Comparison of ENCODE assay signal across 8 cellular contexts in genomic region chr18:10015941-10016819, GRCh38.
DNase-seq lines count a peak whose midpoint lies in the region; ATAC-seq and TF ChIP-seq lines count a peak whose summit lies in the region.

No MANE protein-coding gene starts in this region.

- no peak for TF ChIP-seq POLR2A in lower leg skin (IDR thresholded peaks at IDR 0.05)

- intact Hi-C loops in OCI-LY7 (cut with micrococcal nuclease; ENCODE audit: unreplicated experiment), result no loop called here
- intact Hi-C loops in lower leg skin (cut with DNase I; ENCODE audit: low total_unique reads), result no loop called here

- H4K20me1 ChIP-seq in OCI-LY7 (ENCODE audit: insufficient read depth, low read length), result no peaks in the 10 kb centered on the region

- no peaks in the 10 kb centered on the region for H3K9me2 ChIP-seq in OCI-LY7 (ENCODE audit: insufficient read depth, low read length)

- POLR2A ChIA-PET in OCI-LY7 (lab: Charles Lee), result interaction anchor here (0.6 kb wide), 1 partner anchor 309 kb away, joined by 3 read pairs; no protein-coding TSS in a partner anchor

- no peak for ATAC-seq in HG03469 (IDR thresholded peaks at IDR 0.05; ENCODE audit: unreplicated experiment)

- H3K36me3 ChIP-seq in OCI-LY7 (ENCODE audit: insufficient read depth, low read length), result no peaks in the 10 kb centered on the region

- no peak overlapping the region for H3K27ac ChIP-seq in OCI-LY7 (ENCODE audit: low read depth, low read length, poor library complexity, severe bottlenecking)

- no peaks in the 10 kb centered on the region for H3K79me2 ChIP-seq in OCI-LY7 (ENCODE audit: insufficient read depth, low read depth, low read length)

- peak overlapping the region; percentile 42 for H3K4me2 ChIP-seq in OCI-LY7 (ENCODE audit: low read length)

- peak; percentile 25; the same call in 1 of the 2 replicates for TF ChIP-seq CTCF in OCI-LY7 (conservative IDR thresholded peaks at IDR 0.05; ENCODE audit: low read length)
- TF ChIP-seq CTCF in fibroblast of the aortic adventitia (IDR thresholded peaks at IDR 0.05; ENCODE audit: insufficient read depth, low read length), result peak; percentile 64
- peak; percentile 31 for TF ChIP-seq CTCF in retinal pigment epithelial cell (conservative IDR thresholded peaks at IDR 0.05; ENCODE audit: low read depth, low read length)
- no peak for TF ChIP-seq CTCF in lower leg skin (IDR thresholded peaks at IDR 0.05)

- BruUV-seq in OCI-LY7 (replicated peaks; lab: Mats Ljungman, UMichigan), result no TSS peak

- peaks cover 12% of the 10 kb centered on the region for H3K4me1 ChIP-seq in OCI-LY7 (ENCODE audit: insufficient read depth, low read length, poor library complexity, severe bottlenecking)

- H3K4me3 ChIP-seq in OCI-LY7 (ENCODE audit: low read depth, low read length, poor library complexity, severe bottlenecking), result no peak overlapping the region
- H3K4me3 ChIP-seq in fibroblast of the aortic adventitia (ENCODE audit: low read depth, low read length), result no peak overlapping the region
- no peak overlapping the region for H3K4me3 ChIP-seq in retinal pigment epithelial cell (ENCODE audit: low read length)
- no peak overlapping the region for H3K4me3 ChIP-seq in lower leg skin (ENCODE audit: low read depth, poor library complexity, severe bottlenecking)

- H2AFZ ChIP-seq in OCI-LY7 (ENCODE audit: low read length), result peak overlapping the region; percentile 41; the same call in 1 of the 2 replicates

- 35 to 36% methylated on average over 7 of the region's 7 CpGs for WGBS in lower leg skin, 2 donors

- no peaks in the 10 kb centered on the region for H3K9me3 ChIP-seq in OCI-LY7 (ENCODE audit: low read length)

- DNase-seq in GM03348 (ENCODE audit: low spot score) (peak; percentile 75), OCI-LY7 (ENCODE audit: low spot score) (peak; percentile 35), fibroblast of the aortic adventitia (ENCODE audit: low read depth) (peak; percentile 94), retinal pigment epithelial cell (ENCODE audit: low read depth) (peak; percentile 79), lower leg skin (ENCODE audit: low spot score in 2 of 2) (no peak), NCI-H187 treated with DMSO at 0.1 percent for 48 hours (lab: John Stamatoyannopoulos, UW) (no peak)
- DNase-seq in activated T-cell treated with anti-CD3 and anti-CD28 coated beads, Interleukin-2, amount 50 U/mL, for 48 hours, result no peak

- CTCF ChIA-PET in OCI-LY7 (lab: Charles Lee; ENCODE audit: unreplicated experiment), result interaction anchor here (0.5 kb wide), 1 partner anchor 1320 kb away, joined by 3 read pairs; no protein-coding TSS in a partner anchor

Comparison
In these comparisons a context has a peak if more than half of its experiments do, and no peak if none do; other contexts are left out.
1. DNase-seq: peak in GM03348 (single experiment), OCI-LY7 (single experiment), fibroblast of the aortic adventitia (single experiment) and retinal pigment epithelial cell (single experiment); none in lower leg skin (0 of 2), activated T-cell treated with anti-CD3 and anti-CD28 coated beads, Interleukin-2, amount 50 U/mL, for 48 hours (0 of 2) and NCI-H187 treated with DMSO at 0.1 percent for 48 hours (single experiment).
2. CTCF ChIP-seq: peak in OCI-LY7 (single experiment), fibroblast of the aortic adventitia (single experiment) and retinal pigment epithelial cell (single experiment); none in lower leg skin (0 of 3).